In the genomic region with DNA sequence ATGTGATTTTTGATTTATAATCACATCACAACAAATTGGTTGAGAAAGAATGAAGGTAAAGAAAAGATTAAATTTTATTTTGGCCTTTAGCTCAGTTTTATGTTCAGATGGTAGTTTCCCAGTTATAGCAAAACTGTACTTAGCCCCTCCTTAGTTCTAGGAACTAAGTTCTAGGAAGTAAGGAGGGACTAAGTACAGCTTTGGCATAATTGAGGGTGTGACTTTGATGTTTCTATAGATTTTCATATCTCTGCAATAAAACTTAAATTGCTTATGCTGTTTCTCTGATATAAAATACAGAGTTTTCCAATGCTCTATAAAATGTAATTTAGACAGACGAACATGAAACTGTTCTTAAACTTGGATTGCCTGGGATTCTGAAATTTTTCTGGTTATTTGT, we compare ENCODE assay signal across 24 cellular contexts. TPM values are rescaled to one million over a fixed set of nuclear protein-coding genes. Genes with fewer than 3 reads are reported as not detected.
DNase-seq lines count a peak whose midpoint lies in the region; ATAC-seq, FAIRE-seq and TF ChIP-seq lines count a peak whose summit lies in the region.
"Had no signal": no experiment of that assay in that cellular context is flagged by ENCODE, and none has a peak within 500 bp of the region (broad histone marks: within the 10 kb centered on the region; RNA-seq: fewer than 3 reads in every experiment).

No MANE protein-coding gene starts in this region.

- no peak for TF ChIP-seq EP300 in transverse colon (IDR thresholded peaks at IDR 0.05; ENCODE audit: low read depth)

- H3K4me3 ChIP-seq in mucosa of descending colon = no peak overlapping the region
- H3K4me3 ChIP-seq in transverse colon = no peak overlapping the region
- H3K4me3 ChIP-seq in upper lobe of right lung = no peak overlapping the region
- H3K4me3 ChIP-seq: BLaER1 treated with 17β-estradiol and CSF1 and Interleukin-3, amounts not matched to agents 10 nM and 100 nM had no signal

- no peak for TF ChIP-seq CTCF in mucosa of descending colon (IDR thresholded peaks at IDR 0.05)
- TF ChIP-seq CTCF in transverse colon (IDR thresholded peaks at IDR 0.05) = no peak
- TF ChIP-seq CTCF in upper lobe of right lung (IDR thresholded peaks at IDR 0.05) = no peak

- H3K9me3 ChIP-seq in mucosa of descending colon (no peaks in the 10 kb centered on the region), transverse colon (no peaks in the 10 kb centered on the region), upper lobe of right lung (no peaks in the 10 kb centered on the region)
- H3K9me3 ChIP-seq: BLaER1 treated with 17β-estradiol and CSF1 and Interleukin-3, amounts not matched to agents 10 nM and 100 nM; Caco-2 had no signal

- ATAC-seq in mucosa of descending colon = peak; percentile 86
- ATAC-seq in upper lobe of right lung = no peak
- ATAC-seq in esophagus mucosa = no peak
- ATAC-seq: CD8-positive, alpha-beta T cell had no signal

- TF ChIP-seq POLR2A in transverse colon (IDR thresholded peaks at IDR 0.05) = no peak

- peak overlapping the region; percentile 18 to 60 (median 53) for H3K27ac ChIP-seq in transverse colon
- no peak overlapping the region for H3K27ac ChIP-seq in upper lobe of right lung
- H3K27ac ChIP-seq: BLaER1 treated with 17β-estradiol and CSF1 and Interleukin-3, amounts not matched to agents 10 nM and 100 nM; C4-2B had no signal

- H3K36me3 ChIP-seq in mucosa of descending colon (ENCODE audit: low read depth) (no peaks in the 10 kb centered on the region), transverse colon (no peaks in the 10 kb centered on the region), upper lobe of right lung (no peaks in the 10 kb centered on the region)
- H3K36me3 ChIP-seq: BLaER1 treated with 17β-estradiol and CSF1 and Interleukin-3, amounts not matched to agents 10 nM and 100 nM had no signal

- 58 to 73% methylated on average over 1 of the region's 1 CpG for WGBS in transverse colon (ENCODE audit: low coverage in 1 of 2), 2 donors

- H3K27me3 ChIP-seq in transverse colon (no peaks in the 10 kb centered on the region), upper lobe of right lung (no peaks in the 10 kb centered on the region)
- H3K27me3 ChIP-seq: BLaER1 treated with 17β-estradiol and CSF1 and Interleukin-3, amounts not matched to agents 10 nM and 100 nM had no signal

- intact Hi-C loops in mucosa of descending colon (cut with DNase I, micrococcal nuclease) = no loop called here
- intact Hi-C loops in transverse colon (cut with DNase I; ENCODE audit: low total_unique reads) = no loop called here
- intact Hi-C loops in upper lobe of right lung (cut with DNase I) = no loop called here

- DNase-seq in mucosa of descending colon = no peak
- DNase-seq in transverse colon = no peak
- no peak for DNase-seq in NCI-H2081 (lab: John Stamatoyannopoulos, UW)
- no peak for DNase-seq in upper lobe of right lung
- DNase-seq in NK-92 treated with Interleukin-12 subunit alpha and Interleukin-12 subunit beta, amount 100 ng/mL, for 24 hours (lab: John Stamatoyannopoulos, UW) = no peak
- DNase-seq: 8988T; ACHN; AML-193; Caco-2; Calu3; CD4-positive, alpha-beta T cell; CD8-positive, alpha-beta T cell; DMS79 treated with DMSO at 0.1 percent for 48 hours; GF-D8 had no signal

- in situ Hi-C loops in transverse colon (cut with MboI; ENCODE audit: low pct_ligation_motif_present in 1 of 4, low pct_unique_long_range_greater_than_20kb in 1 of 4, low sequenced_read_pairs in 3 of 4) = no loop called here

- H3K4me1 ChIP-seq in mucosa of descending colon (ENCODE audit: low read depth) (peaks cover 9% of the 10 kb centered on the region), transverse colon (peaks cover 0 to 55% (median 11%) of the 10 kb centered on the region in 4 donors), upper lobe of right lung (no peaks in the 10 kb centered on the region)
- H3K4me1 ChIP-seq: BLaER1 treated with 17β-estradiol and CSF1 and Interleukin-3, amounts not matched to agents 10 nM and 100 nM; Caco-2 had no signal

- FAIRE-seq in colon (lab: Jason Lieb, UNC) = peak; percentile 84
- FAIRE-seq in islet of Langerhans (lab: Jason Lieb, UNC) = peak; percentile 56
- FAIRE-seq: A204.1, D721Med, GM12891, GM19239 had no signal

RNA-seq across cellular contexts. Expression of gene SLC4A4, which starts 46.6 kb away (rescaled TPM):
- total RNA-seq in mucosa of descending colon (100 to 1,000 TPM; 102 to 248 (median 165) TPM), transverse colon (100 to 1,000 TPM in 3 of 4 donors, 10 to 100 TPM in 1; 91.7 to 182 (median 134) TPM), upper lobe of right lung (28.5 TPM), esophagus mucosa (0.96 TPM)
- total RNA-seq: B cell had no signal

Comparison
In these comparisons a context has a peak if more than half of its experiments do, and no peak if none do; other contexts are left out.
1. RNA of gene SLC4A4, which starts 46.6 kb away (total RNA-seq): 102 to 248 TPM in mucosa of descending colon, 91.7 to 182 TPM in transverse colon and 28.5 TPM in upper lobe of right lung (single experiment); 0.96 TPM in esophagus mucosa (single experiment); every median in the first group is over 10 times any median in the second.